Comparison of ENCODE assay signal across 9 cellular contexts in genomic region chr3:150605998-150606641, GRCh38. TPM values are rescaled to one million over a fixed set of nuclear protein-coding genes. Genes with fewer than 3 reads are reported as not detected.
DNase-seq lines count a peak whose midpoint lies in the region; ATAC-seq and TF ChIP-seq lines count a peak whose summit lies in the region.
"Had no signal": no experiment of that assay in that cellular context is flagged by ENCODE, and none has a peak within 500 bp of the region (broad histone marks: within the 10 kb centered on the region; RNA-seq: fewer than 3 reads in every experiment).

No MANE protein-coding gene starts in this region.

- no peak for DNase-seq in CD4-positive, alpha-beta memory T cell
- DNase-seq in activated CD4-positive, alpha-beta memory T cell treated with anti-CD3 and anti-CD28 coated beads for 36 hours = peak; percentile 25
- no peak for DNase-seq in NCI-H524 treated with DMSO at 0.1 percent for 48 hours (lab: John Stamatoyannopoulos, UW)
- no peak for DNase-seq in GM13976 (ENCODE audit: low spot score)
- DNase-seq in DMS153 (lab: John Stamatoyannopoulos, UW) = no peak
- DNase-seq: NCI-H774 had no signal

- in situ Hi-C loops in GM13976 (cut with MboI; ENCODE audit: low sequenced_read_pairs, unreplicated experiment) = no loop called here

- no peak for ATAC-seq in GM21526 (IDR thresholded peaks at IDR 0.05; ENCODE audit: low FRiP score, unreplicated experiment)

- no peaks in the 10 kb centered on the region for H3K9me3 ChIP-seq in CD4-positive, alpha-beta memory T cell (ENCODE audit: control insufficient read depth in 1 of 2, low read length in 2 of 2)
- no peaks in the 10 kb centered on the region for H3K9me3 ChIP-seq in HUES48 (ENCODE audit: control insufficient read depth, insufficient read depth, low read length)
- H3K9me3 ChIP-seq in mononuclear cell (ENCODE audit: low read depth, low read length) = no peaks in the 10 kb centered on the region

- no peak for TF ChIP-seq CTCF in GM13976 (IDR thresholded peaks at IDR 0.05; ENCODE audit: borderline replicate concordance, control extremely low read depth, extremely low read depth, insufficient read depth, missing control alignments)

- H3K4me3 Mint-ChIP-seq in CD4-positive, alpha-beta memory T cell = peak overlapping the region; percentile 65 to 89 (median 79)
- peak overlapping the region; percentile 66 for H3K4me3 Mint-ChIP-seq in activated CD4-positive, alpha-beta memory T cell treated with anti-CD3 and anti-CD28 coated beads for 36 hours

- H3K27me3 ChIP-seq in CD4-positive, alpha-beta memory T cell (ENCODE audit: insufficient read depth, low read length) = no peaks in the 10 kb centered on the region
- no peaks in the 10 kb centered on the region for H3K27me3 ChIP-seq in HUES48 (ENCODE audit: control insufficient read depth, insufficient read depth, low read length)
- no peaks in the 10 kb centered on the region for H3K27me3 ChIP-seq in mononuclear cell (ENCODE audit: insufficient read depth, low read length)

- CTCF ChIA-PET in CD4-positive, alpha-beta memory T cell (lab: Charles Lee; ENCODE audit: partially characterized antibody) = interaction anchor here (0.6 to 1.3 kb wide), 3 partner anchors 29 to 71 kb away, joined by 3 read pairs; no protein-coding TSS in a partner anchor
- CTCF ChIA-PET in activated CD4-positive, alpha-beta memory T cell treated with anti-CD3 and anti-CD28 coated beads for 36 hours (lab: Charles Lee) = no interaction called here

- POLR2A ChIA-PET in CD4-positive, alpha-beta memory T cell (lab: Charles Lee; ENCODE audit: partially characterized antibody) = interaction anchor here (0.6 to 1.7 kb wide), 4 partner anchors 60 to 198 kb away, joined by 3 to 8 read pairs (median 4); partner anchors contain the start of genes SERP1, SIAH2 and TSC22D2
- POLR2A ChIA-PET in activated CD4-positive, alpha-beta memory T cell treated with anti-CD3 and anti-CD28 coated beads for 36 hours (lab: Charles Lee) = interaction anchor here (1.0 to 1.5 kb wide), 5 partner anchors 8 to 194 kb away, joined by 3 to 7 read pairs (median 3); partner anchors contain the start of gene SIAH2

- H3K36me3 Mint-ChIP-seq in CD4-positive, alpha-beta memory T cell = peaks cover 22 to 45% of the 10 kb centered on the region in 2 donors
- H3K36me3 Mint-ChIP-seq in activated CD4-positive, alpha-beta memory T cell treated with anti-CD3 and anti-CD28 coated beads for 36 hours = peaks cover 33% of the 10 kb centered on the region

- peaks cover 80% of the 10 kb centered on the region for H3K4me1 ChIP-seq in CD4-positive, alpha-beta memory T cell (ENCODE audit: insufficient read depth, low read length)
- H3K4me1 ChIP-seq in HUES48 (ENCODE audit: control insufficient read depth, insufficient read depth, low read length) (peaks cover 42% of the 10 kb centered on the region), mononuclear cell (ENCODE audit: insufficient read depth, low read length) (peaks cover 63% of the 10 kb centered on the region)

- intact Hi-C loops in CD4-positive, alpha-beta memory T cell (cut with micrococcal nuclease) = loop anchor here (5.0 to 10.0 kb wide), 3 partner anchors 34 to 791 kb away; partner anchors contain the start of genes PFN2 and RNF13
- intact Hi-C loops in activated CD4-positive, alpha-beta memory T cell treated with anti-CD3 and anti-CD28 coated beads for 36 hours (cut with micrococcal nuclease) = loop anchor here (10.0 kb wide), 1 partner anchor 259 kb away; no protein-coding TSS in a partner anchor

- peak overlapping the region; percentile 8 to 99 (median 87) for H3K27ac Mint-ChIP-seq in CD4-positive, alpha-beta memory T cell
- peak overlapping the region; percentile 72 for H3K27ac Mint-ChIP-seq in activated CD4-positive, alpha-beta memory T cell treated with anti-CD3 and anti-CD28 coated beads for 36 hours

- H3K9me3 Mint-ChIP-seq in CD4-positive, alpha-beta memory T cell = no peaks in the 10 kb centered on the region
- no peaks in the 10 kb centered on the region for H3K9me3 Mint-ChIP-seq in activated CD4-positive, alpha-beta memory T cell treated with anti-CD3 and anti-CD28 coated beads for 36 hours

- H3K27me3 Mint-ChIP-seq in CD4-positive, alpha-beta memory T cell = no peaks in the 10 kb centered on the region
- H3K27me3 Mint-ChIP-seq in activated CD4-positive, alpha-beta memory T cell treated with anti-CD3 and anti-CD28 coated beads for 36 hours = no peaks in the 10 kb centered on the region

- H3K9ac ChIP-seq in HUES48 (ENCODE audit: low read depth, low read length) = no peak overlapping the region

- no peaks in the 10 kb centered on the region for H3K36me3 ChIP-seq in CD4-positive, alpha-beta memory T cell (ENCODE audit: insufficient read depth, low read length)
- H3K36me3 ChIP-seq in HUES48 (ENCODE audit: control insufficient read depth, insufficient read depth, low read length) = peaks cover 11% of the 10 kb centered on the region

- H3K4me3 ChIP-seq in CD4-positive, alpha-beta memory T cell (ENCODE audit: low read length in 2 of 2) = no peak overlapping the region
- H3K4me3 ChIP-seq in HUES48 (ENCODE audit: low read depth, low read length) (peak overlapping the region; percentile 26; the same call in 1 of the 2 replicates), mononuclear cell (ENCODE audit: low read length) (peak overlapping the region; percentile 18)

- H3K27ac ChIP-seq in CD4-positive, alpha-beta memory T cell (ENCODE audit: low read depth, low read length) = peak overlapping the region; percentile 31
- no peak overlapping the region for H3K27ac ChIP-seq in HUES48 (ENCODE audit: low read depth, low read length)

- H3K4me1 Mint-ChIP-seq in CD4-positive, alpha-beta memory T cell = peaks cover 56 to 96% (median 75%) of the 10 kb centered on the region in 4 donors
- peaks cover 66% of the 10 kb centered on the region for H3K4me1 Mint-ChIP-seq in activated CD4-positive, alpha-beta memory T cell treated with anti-CD3 and anti-CD28 coated beads for 36 hours (ENCODE audit: low read depth)

RNA-seq across cellular contexts. Expression of gene SELENOT, which starts 3.0 kb away (rescaled TPM):
- total RNA-seq in CD4-positive, alpha-beta memory T cell = 10 to 100 TPM; 71.8 to 87.1 TPM
- polyA plus RNA-seq in CD4-positive, alpha-beta memory T cell = 100 to 1,000 TPM; 294 to 408 TPM
- 100 to 1,000 TPM; 105 to 111 TPM for total RNA-seq in activated CD4-positive, alpha-beta memory T cell treated with anti-CD3 and anti-CD28 coated beads for 36 hours
- 268 TPM for total RNA-seq in mononuclear cell

RNA-seq across cellular contexts. Expression of gene EIF2A, which starts 59.5 kb away (rescaled TPM):
- total RNA-seq in CD4-positive, alpha-beta memory T cell = 10 to 100 TPM; 90.8 to 95.3 TPM
- polyA plus RNA-seq in CD4-positive, alpha-beta memory T cell = 10 to 100 TPM; 49.3 to 58.9 TPM
- total RNA-seq in activated CD4-positive, alpha-beta memory T cell treated with anti-CD3 and anti-CD28 coated beads for 36 hours = 100 to 1,000 TPM; 131 to 137 TPM
- total RNA-seq in mononuclear cell = 246 TPM

RNA-seq across cellular contexts. Expression of gene SERP1, which starts 59.8 kb away (rescaled TPM):
- total RNA-seq in CD4-positive, alpha-beta memory T cell = 100 to 1,000 TPM; 122 to 128 TPM
- 100 to 1,000 TPM; 107 to 129 TPM for polyA plus RNA-seq in CD4-positive, alpha-beta memory T cell
- 100 to 1,000 TPM; 100 to 111 TPM for total RNA-seq in activated CD4-positive, alpha-beta memory T cell treated with anti-CD3 and anti-CD28 coated beads for 36 hours
- 261 TPM for total RNA-seq in mononuclear cell

Comparison
In these comparisons a context has a peak if more than half of its experiments do, and no peak if none do; other contexts are left out.
1. H3K4me3 ChIP-seq: peak in HUES48 (single experiment) and mononuclear cell (single experiment); none in CD4-positive, alpha-beta memory T cell (0 of 2).